ENCODE assay signal across 17 cellular contexts in the genomic region with DNA sequence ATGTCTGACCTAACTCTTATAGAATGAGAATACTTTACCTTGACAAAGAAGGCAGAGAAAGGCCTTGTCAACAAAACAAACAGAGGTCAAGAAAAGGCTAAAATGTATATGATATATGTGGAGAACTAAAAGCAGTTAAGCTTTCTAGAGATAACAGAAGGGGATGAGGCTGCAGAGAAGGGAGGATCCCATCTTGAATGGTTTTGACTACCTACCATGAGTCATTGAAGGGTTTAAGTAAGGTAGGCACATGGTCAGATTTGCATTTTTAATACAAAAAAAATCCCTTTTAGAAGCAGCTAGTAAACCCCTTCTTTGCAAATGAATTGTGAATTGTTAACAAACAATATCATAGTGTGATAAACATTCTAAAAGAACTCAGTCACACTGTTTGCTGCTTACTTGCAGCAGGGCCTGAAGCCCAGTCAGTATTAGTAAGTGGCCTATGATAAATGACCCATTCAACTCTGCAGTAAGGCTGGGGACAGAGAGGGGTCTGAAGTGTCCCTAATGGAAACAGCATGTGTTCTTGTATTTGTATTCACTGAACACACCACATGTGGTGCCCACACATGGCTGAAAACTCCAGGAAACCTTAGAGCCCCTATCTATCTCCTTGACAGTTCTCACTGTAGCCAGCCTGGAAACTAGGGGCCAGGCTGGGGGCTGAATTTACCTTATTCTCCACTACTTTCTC.
DNase-seq lines count a peak whose midpoint lies in the region; ATAC-seq, FAIRE-seq and TF ChIP-seq lines count a peak whose summit lies in the region.
"Had no signal": no experiment of that assay in that cellular context is flagged by ENCODE, and none has a peak within 500 bp of the region (broad histone marks: within the 10 kb centered on the region; RNA-seq: fewer than 3 reads in every experiment).

No MANE protein-coding gene starts in this region.

- DNase-seq in A673 (ENCODE audit: low spot score) (peak; percentile 26), astrocyte (ENCODE audit: low read depth) (no peak), medulla oblongata (ENCODE audit: extremely low spot score) (peak; percentile 54), ascending aorta (ENCODE audit: low spot score in 2 of 2) (no peak), NCI-H526 (lab: John Stamatoyannopoulos, UW) (no peak)
- DNase-seq in stimulated activated naive CD4-positive, alpha-beta T cell (lab: John Stamatoyannopoulos, UW) = no peak
- DNase-seq: activated CD4-positive, alpha-beta T cell treated with anti-CD3 and anti-CD28 coated beads for 4 hours; activated naive CD4-positive, alpha-beta T cell treated with anti-CD3 and anti-CD28 coated beads, Interleukin-2, amount 50 U/mL, for 16 hours; AML-193; Karpas-422; naive thymus-derived CD8-positive, alpha-beta T cell; NCI-H1930 had no signal

- H3K4me1 ChIP-seq in A673 (ENCODE audit: insufficient read depth, low read length, poor library complexity, severe bottlenecking) = peaks cover 7% of the 10 kb centered on the region
- peaks cover 37% of the 10 kb centered on the region for H3K4me1 ChIP-seq in astrocyte (ENCODE audit: insufficient read depth, low read length)
- peaks cover 0 to 2% of the 10 kb centered on the region in 2 donors for H3K4me1 ChIP-seq in ascending aorta

- no peak for TF ChIP-seq RAD21 in Ishikawa (IDR thresholded peaks at IDR 0.05; ENCODE audit: low read depth)

- H3K79me2 ChIP-seq in astrocyte (ENCODE audit: insufficient read depth, low read length) = no peaks in the 10 kb centered on the region

- TF ChIP-seq EP300 in Ishikawa (IDR thresholded peaks at IDR 0.05; ENCODE audit: borderline replicate concordance) = peak; percentile 74

- FAIRE-seq in astrocyte (lab: Jason Lieb, UNC) = no peak

- intact Hi-C loops in A673 (cut with micrococcal nuclease; ENCODE audit: unreplicated experiment) = no loop called here
- intact Hi-C loops in ascending aorta (cut with DNase I) = no loop called here

- no peak overlapping the region for H3K4me2 ChIP-seq in astrocyte (ENCODE audit: low read length)

- H4K20me1 ChIP-seq in astrocyte (ENCODE audit: insufficient read depth, low read length) = no peaks in the 10 kb centered on the region

- H3K36me3 Mint-ChIP-seq in astrocyte (ENCODE audit: low read depth, unreplicated experiment) = no peaks in the 10 kb centered on the region
- H3K36me3 Mint-ChIP-seq: naive thymus-derived CD8-positive, alpha-beta T cell had no signal

- no peaks in the 10 kb centered on the region for H3K27me3 Mint-ChIP-seq in astrocyte (ENCODE audit: low read depth, unreplicated experiment)

- no peaks in the 10 kb centered on the region for H3K36me3 ChIP-seq in A673 (ENCODE audit: insufficient read depth, low read length, poor library complexity, severe bottlenecking)
- no peaks in the 10 kb centered on the region for H3K36me3 ChIP-seq in astrocyte (ENCODE audit: insufficient read depth, low read length)
- no peaks in the 10 kb centered on the region for H3K36me3 ChIP-seq in ascending aorta
- H3K36me3 ChIP-seq: vagina had no signal

- H2AFZ ChIP-seq in astrocyte (ENCODE audit: low read depth, low read length) = no peak overlapping the region

- H3K4me1 Mint-ChIP-seq in astrocyte (ENCODE audit: low read depth, unreplicated experiment) = peaks cover 56% of the 10 kb centered on the region

- POLR2A ChIA-PET in A673 (lab: Charles Lee; ENCODE audit: low non-redundant PET) = no interaction called here

- peak overlapping the region; percentile 91 for H3K27ac Mint-ChIP-seq in astrocyte (ENCODE audit: unreplicated experiment)
- H3K27ac Mint-ChIP-seq: naive thymus-derived CD8-positive, alpha-beta T cell; stimulated activated naive CD8-positive, alpha-beta T cell treated with anti-CD3 and anti-CD28 coated beads, Interleukin-15, Interleukin-2, amounts not matched to agents 100 ng/mL and 50 ng/mL, for 24 hours; T-helper 2 cell treated with Interferon-gamma antibody and Interleukin-4, amounts not matched to agents 5 μg/mL and 100 μg/mL, for 36 hours had no signal

- H3K27ac ChIP-seq in A673 (ENCODE audit: low read depth, low read length, poor library complexity, severe bottlenecking) (no peak overlapping the region), astrocyte (ENCODE audit: low read depth, low read length) (peak overlapping the region; percentile 81), ascending aorta (no peak overlapping the region)
- H3K27ac ChIP-seq: vagina had no signal

- H3K9me3 ChIP-seq in A673 (ENCODE audit: low read depth, low read length, poor library complexity, severe bottlenecking) (no peaks in the 10 kb centered on the region), astrocyte (ENCODE audit: insufficient read depth, low read depth, low read length) (no peaks in the 10 kb centered on the region), ascending aorta (no peaks in the 10 kb centered on the region)
- H3K9me3 ChIP-seq: vagina had no signal

- H3K4me3 Mint-ChIP-seq in astrocyte (ENCODE audit: unreplicated experiment) = peak overlapping the region; percentile 9
- H3K4me3 Mint-ChIP-seq: naive thymus-derived CD8-positive, alpha-beta T cell; stimulated activated naive CD8-positive, alpha-beta T cell treated with anti-CD3 and anti-CD28 coated beads, Interleukin-15, Interleukin-2, amounts not matched to agents 100 ng/mL and 50 ng/mL, for 24 hours; T-helper 2 cell treated with Interferon-gamma antibody and Interleukin-4, amounts not matched to agents 5 μg/mL and 100 μg/mL, for 36 hours had no signal

- H3K9ac ChIP-seq in astrocyte (ENCODE audit: low read length) = no peak overlapping the region

- ATAC-seq in GM21825 (IDR thresholded peaks at IDR 0.05; ENCODE audit: unreplicated experiment) = no peak
- ATAC-seq: naive thymus-derived CD8-positive, alpha-beta T cell had no signal

- no TSS peak for BruUV-seq in A673 (replicated peaks; lab: Mats Ljungman, UMichigan)

- TF ChIP-seq CTCF in A673 (conservative IDR thresholded peaks at IDR 0.05; ENCODE audit: low read depth, low read length) = no peak
- TF ChIP-seq CTCF in astrocyte (IDR thresholded peaks at IDR 0.05; ENCODE audit: insufficient read depth, low read depth, low read length) = no peak
- no peak for TF ChIP-seq CTCF in ascending aorta (IDR thresholded peaks at IDR 0.05)

- H3K27me3 ChIP-seq in A673 (replicated peaks; ENCODE audit: insufficient read depth, low read depth, low read length, poor library complexity) (no peaks in the 10 kb centered on the region), astrocyte (ENCODE audit: insufficient read depth, low read length) (no peaks in the 10 kb centered on the region), ascending aorta (no peaks in the 10 kb centered on the region)
- H3K27me3 ChIP-seq: vagina had no signal

- H3K4me3 ChIP-seq in A673 (ENCODE audit: low read depth, low read length, poor library complexity, severe bottlenecking) (no peak overlapping the region), astrocyte (ENCODE audit: insufficient read depth, low read depth, low read length) (no peak overlapping the region), ascending aorta (no peak overlapping the region)
- H3K4me3 ChIP-seq: vagina had no signal

- no peaks in the 10 kb centered on the region for H3K9me3 Mint-ChIP-seq in astrocyte (ENCODE audit: unreplicated experiment)
- H3K9me3 Mint-ChIP-seq: naive thymus-derived CD8-positive, alpha-beta T cell; stimulated activated naive CD8-positive, alpha-beta T cell treated with anti-CD3 and anti-CD28 coated beads, Interleukin-15, Interleukin-2, amounts not matched to agents 100 ng/mL and 50 ng/mL, for 24 hours; T-helper 2 cell treated with Interferon-gamma antibody and Interleukin-4, amounts not matched to agents 5 μg/mL and 100 μg/mL, for 36 hours had no signal

- CTCF ChIA-PET in A673 (lab: Charles Lee) = no interaction called here

TF ChIP-seq in Ishikawa, 13 proteins besides CTCF, POLR2A, EP300 and RAD21 (continues in another document):
- no peak for TF ChIP-seq ZBTB7A (IDR thresholded peaks at IDR 0.05; ENCODE audit: low read depth)
- TF ChIP-seq, protein P1, sequence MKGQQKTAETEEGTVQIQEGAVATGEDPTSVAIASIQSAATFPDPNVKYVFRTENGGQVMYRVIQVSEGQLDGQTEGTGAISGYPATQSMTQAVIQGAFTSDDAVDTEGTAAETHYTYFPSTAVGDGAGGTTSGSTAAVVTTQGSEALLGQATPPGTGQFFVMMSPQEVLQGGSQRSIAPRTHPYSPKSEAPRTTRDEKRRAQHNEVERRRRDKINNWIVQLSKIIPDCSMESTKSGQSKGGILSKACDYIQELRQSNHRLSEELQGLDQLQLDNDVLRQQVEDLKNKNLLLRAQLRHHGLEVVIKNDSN (IDR thresholded peaks at IDR 0.05) = no peak
- TF ChIP-seq CEBPB (IDR thresholded peaks at IDR 0.05) = no peak
- TF ChIP-seq, protein P2, sequence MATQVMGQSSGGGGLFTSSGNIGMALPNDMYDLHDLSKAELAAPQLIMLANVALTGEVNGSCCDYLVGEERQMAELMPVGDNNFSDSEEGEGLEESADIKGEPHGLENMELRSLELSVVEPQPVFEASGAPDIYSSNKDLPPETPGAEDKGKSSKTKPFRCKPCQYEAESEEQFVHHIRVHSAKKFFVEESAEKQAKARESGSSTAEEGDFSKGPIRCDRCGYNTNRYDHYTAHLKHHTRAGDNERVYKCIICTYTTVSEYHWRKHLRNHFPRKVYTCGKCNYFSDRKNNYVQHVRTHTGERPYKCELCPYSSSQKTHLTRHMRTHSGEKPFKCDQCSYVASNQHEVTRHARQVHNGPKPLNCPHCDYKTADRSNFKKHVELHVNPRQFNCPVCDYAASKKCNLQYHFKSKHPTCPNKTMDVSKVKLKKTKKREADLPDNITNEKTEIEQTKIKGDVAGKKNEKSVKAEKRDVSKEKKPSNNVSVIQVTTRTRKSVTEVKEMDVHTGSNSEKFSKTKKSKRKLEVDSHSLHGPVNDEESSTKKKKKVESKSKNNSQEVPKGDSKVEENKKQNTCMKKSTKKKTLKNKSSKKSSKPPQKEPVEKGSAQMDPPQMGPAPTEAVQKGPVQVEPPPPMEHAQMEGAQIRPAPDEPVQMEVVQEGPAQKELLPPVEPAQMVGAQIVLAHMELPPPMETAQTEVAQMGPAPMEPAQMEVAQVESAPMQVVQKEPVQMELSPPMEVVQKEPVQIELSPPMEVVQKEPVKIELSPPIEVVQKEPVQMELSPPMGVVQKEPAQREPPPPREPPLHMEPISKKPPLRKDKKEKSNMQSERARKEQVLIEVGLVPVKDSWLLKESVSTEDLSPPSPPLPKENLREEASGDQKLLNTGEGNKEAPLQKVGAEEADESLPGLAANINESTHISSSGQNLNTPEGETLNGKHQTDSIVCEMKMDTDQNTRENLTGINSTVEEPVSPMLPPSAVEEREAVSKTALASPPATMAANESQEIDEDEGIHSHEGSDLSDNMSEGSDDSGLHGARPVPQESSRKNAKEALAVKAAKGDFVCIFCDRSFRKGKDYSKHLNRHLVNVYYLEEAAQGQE (IDR thresholded peaks at IDR 0.05; ENCODE audit: low read depth) = no peak
- no peak for TF ChIP-seq EGR1 (IDR thresholded peaks at IDR 0.05)
- TF ChIP-seq YY1 (IDR thresholded peaks at IDR 0.05; ENCODE audit: low read depth) = no peak
- TF ChIP-seq TAF1 (IDR thresholded peaks at IDR 0.05; ENCODE audit: low read depth) = no peak
- TF ChIP-seq FOXM1 (IDR thresholded peaks at IDR 0.05; ENCODE audit: borderline replicate concordance, low read depth) = peak; percentile 52; the same call in 1 of the 2 replicates
- peak; percentile 66 for TF ChIP-seq NFIC (IDR thresholded peaks at IDR 0.05)
- TF ChIP-seq TCF12 (IDR thresholded peaks at IDR 0.05; ENCODE audit: low read depth) = peak; percentile 69
- no peak for TF ChIP-seq CREB1 (IDR thresholded peaks at IDR 0.05; ENCODE audit: low read depth)

Comparison
In these comparisons a context has a peak if more than half of its experiments do, and no peak if none do; other contexts are left out.
1. DNase-seq: peak in A673 (single experiment) and medulla oblongata (single experiment); none in astrocyte (single experiment), ascending aorta (0 of 2), NCI-H526 (0 of 2) and stimulated activated naive CD4-positive, alpha-beta T cell (0 of 6).